ENCODE assay signal across 28 cellular contexts in the genomic region with DNA sequence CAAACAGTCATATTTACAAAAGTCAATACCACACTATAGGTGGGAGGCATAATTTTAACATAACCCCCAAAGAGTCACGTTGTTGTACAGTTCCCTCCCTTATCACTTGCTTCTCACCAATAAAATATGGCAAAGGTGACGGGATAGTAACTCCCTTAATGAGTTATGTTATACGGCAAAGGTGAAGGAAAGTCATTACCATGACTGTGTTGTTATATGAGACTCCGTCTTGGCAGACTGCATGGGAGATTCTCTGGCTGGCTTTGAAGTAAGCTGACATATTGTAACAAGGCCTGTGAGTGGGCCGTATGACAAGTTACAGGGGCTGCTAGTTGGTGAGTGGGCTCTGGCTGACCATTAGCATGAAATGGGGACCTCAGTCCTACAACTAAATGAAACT.
"Had no signal": no experiment of that assay in that cellular context is flagged by ENCODE, and none has a peak within 500 bp of the region (broad histone marks: within the 10 kb centered on the region; RNA-seq: fewer than 3 reads in every experiment).

No MANE protein-coding gene starts in this region.

- ATAC-seq: stimulated activated effector memory CD8-positive, alpha-beta T cell treated with anti-CD3 and anti-CD28 coated beads, Interleukin-12 subunit alpha, Interleukin-12 subunit beta, amount 100 ng/mL, for 72 hours; stimulated activated memory B cell treated with anti-CD40 and anti-IgM and Interleukin-4, amounts not matched to agents 10 μg/mL and 1 μg/mL and 100 μg/mL, for 72 hours; stimulated activated naive B cell treated with anti-CD40 and anti-IgM and Interleukin-4, amounts not matched to agents 10 μg/mL and 1 μg/mL and 100 μg/mL, for 72 hours; stimulated activated naive CD8-positive, alpha-beta T cell treated with anti-CD3 and anti-CD28 coated beads, Interleukin-15, amount 100 ng/mL, for 72 hours; stimulated activated naive CD8-positive, alpha-beta T cell treated with anti-CD3 and anti-CD28 coated beads, Interleukin-15, Interleukin-2, amounts not matched to agents 100 U/mL and 50 U/mL, for 24 hours; upper lobe of right lung had no signal

- H3K9me3 Mint-ChIP-seq: stimulated activated memory B cell treated with anti-CD40 and anti-IgM and Interleukin-4, amounts not matched to agents 10 μg/mL and 1 μg/mL and 100 μg/mL, for 72 hours; stimulated activated naive B cell treated with anti-CD40 and anti-IgM and Interleukin-4, amounts not matched to agents 10 μg/mL and 1 μg/mL and 100 μg/mL, for 72 hours; stimulated activated naive CD8-positive, alpha-beta T cell treated with anti-CD3 and anti-CD28 coated beads, Interleukin-15, amount 100 ng/mL, for 72 hours; stimulated activated naive CD8-positive, alpha-beta T cell treated with anti-CD3 and anti-CD28 coated beads, Interleukin-15, Interleukin-2, amounts not matched to agents 100 ng/mL and 50 ng/mL, for 24 hours; type B pancreatic cell had no signal

- H3K36me3 ChIP-seq: stomach, suprapubic skin, thoracic aorta, thyroid gland, tibial artery, tibial nerve, transverse colon, upper lobe of left lung, upper lobe of right lung, uterus, vagina had no signal

- DNase-seq: stimulated activated CD4-positive, alpha-beta T cell treated with anti-CD3 and anti-CD28 coated beads, Interleukin-2, amount 100 ng/mL, for 48 hours; stimulated activated CD4-positive, alpha-beta T cell treated with anti-CD3 and anti-CD28 coated beads, Interleukin-4, amount 100 ng/mL, for 1 hour; stimulated activated CD4-positive, alpha-beta T cell treated with anti-CD3 and anti-CD28 coated beads, Interleukin-4, amount 100 ng/mL, for 24 hours; stimulated activated CD4-positive, alpha-beta T cell treated with anti-CD3 and anti-CD28 coated beads, Interleukin-4, amount 100 ng/mL, for 4 hours; stimulated activated CD8-positive, alpha-beta memory T cell treated with anti-CD3 and anti-CD28 coated beads, Interleukin-4, amount 100 ng/mL, for 48 hours; stimulated activated naive B cell treated with anti-CD40 and anti-IgM and Interleukin-4, amounts not matched to agents 10 μg/mL and 1 μg/mL and 100 μg/mL, for 72 hours; stimulated activated naive CD4-positive, alpha-beta T cell; stimulated activated naive CD4-positive, alpha-beta T cell treated with Interleukin-2 at 50 U/mL for 16 hours; stimulated activated naive CD8-positive, alpha-beta T cell treated with anti-CD3 and anti-CD28 coated beads, Interleukin-15, amount 100 ng/mL, for 72 hours; stimulated activated naive CD8-positive, alpha-beta T cell treated with anti-CD3 and anti-CD28 coated beads, Interleukin-15, Interleukin-2, amounts not matched to agents 100 U/mL and 50 U/mL, for 24 hours; stomach; substantia nigra; testis; thyroid gland; tibial artery; transverse colon; trophoblast cell; upper lobe of left lung; upper lobe of right lung; uterus had no signal

- H3K27ac Mint-ChIP-seq: stimulated activated effector memory CD8-positive, alpha-beta T cell treated with anti-CD3 and anti-CD28 coated beads, Interleukin-12 subunit alpha, Interleukin-12 subunit beta, amount 100 ng/mL, for 72 hours; stimulated activated memory B cell treated with anti-CD40 and anti-IgM and Interleukin-4, amounts not matched to agents 10 μg/mL and 1 μg/mL and 100 μg/mL, for 72 hours; stimulated activated naive B cell treated with anti-CD40 and anti-IgM and Interleukin-4, amounts not matched to agents 10 μg/mL and 1 μg/mL and 100 μg/mL, for 72 hours; stimulated activated naive CD8-positive, alpha-beta T cell treated with anti-CD3 and anti-CD28 coated beads, Interleukin-15, amount 100 ng/mL, for 72 hours; stimulated activated naive CD8-positive, alpha-beta T cell treated with anti-CD3 and anti-CD28 coated beads, Interleukin-15, Interleukin-2, amounts not matched to agents 100 ng/mL and 50 ng/mL, for 24 hours; type B pancreatic cell had no signal

- H3K9me3 ChIP-seq: stomach, suprapubic skin, testis, thoracic aorta, thyroid gland, tibial artery, tibial nerve, transverse colon, upper lobe of left lung, upper lobe of right lung, uterus, vagina had no signal

- H3K27ac ChIP-seq: stomach, suprapubic skin, testis, thoracic aorta, thyroid gland, tibial artery, tibial nerve, transverse colon, upper lobe of left lung, upper lobe of right lung, uterus, vagina had no signal

- H3K4me3 Mint-ChIP-seq: stimulated activated effector memory CD8-positive, alpha-beta T cell treated with anti-CD3 and anti-CD28 coated beads, Interleukin-12 subunit alpha, Interleukin-12 subunit beta, amount 100 ng/mL, for 72 hours; stimulated activated memory B cell treated with anti-CD40 and anti-IgM and Interleukin-4, amounts not matched to agents 10 μg/mL and 1 μg/mL and 100 μg/mL, for 72 hours; stimulated activated naive B cell treated with anti-CD40 and anti-IgM and Interleukin-4, amounts not matched to agents 10 μg/mL and 1 μg/mL and 100 μg/mL, for 72 hours; stimulated activated naive CD8-positive, alpha-beta T cell treated with anti-CD3 and anti-CD28 coated beads, Interleukin-15, amount 100 ng/mL, for 72 hours; stimulated activated naive CD8-positive, alpha-beta T cell treated with anti-CD3 and anti-CD28 coated beads, Interleukin-15, Interleukin-2, amounts not matched to agents 100 ng/mL and 50 ng/mL, for 24 hours; type B pancreatic cell had no signal

- H3K4me1 ChIP-seq: stomach, suprapubic skin, testis, thyroid gland, tibial artery, tibial nerve, transverse colon, upper lobe of left lung, upper lobe of right lung, uterus, vagina had no signal

- H3K27me3 ChIP-seq: stomach, suprapubic skin, testis, thyroid gland, tibial artery, tibial nerve, transverse colon, upper lobe of left lung, upper lobe of right lung, uterus, vagina had no signal

- H3K4me3 ChIP-seq: stomach, suprapubic skin, testis, thoracic aorta, thyroid gland, tibial artery, tibial nerve, transverse colon, upper lobe of left lung, upper lobe of right lung, uterus, vagina had no signal

- H3K4me1 Mint-ChIP-seq: stimulated activated effector memory CD8-positive, alpha-beta T cell treated with anti-CD3 and anti-CD28 coated beads, Interleukin-12 subunit alpha, Interleukin-12 subunit beta, amount 100 ng/mL, for 72 hours; stimulated activated memory B cell treated with anti-CD40 and anti-IgM and Interleukin-4, amounts not matched to agents 10 μg/mL and 1 μg/mL and 100 μg/mL, for 72 hours; stimulated activated naive B cell treated with anti-CD40 and anti-IgM and Interleukin-4, amounts not matched to agents 10 μg/mL and 1 μg/mL and 100 μg/mL, for 72 hours; stimulated activated naive CD8-positive, alpha-beta T cell treated with anti-CD3 and anti-CD28 coated beads, Interleukin-15, amount 100 ng/mL, for 72 hours had no signal

- H3K36me3 Mint-ChIP-seq: stimulated activated effector memory CD8-positive, alpha-beta T cell treated with anti-CD3 and anti-CD28 coated beads, Interleukin-12 subunit alpha, Interleukin-12 subunit beta, amount 100 ng/mL, for 72 hours; stimulated activated memory B cell treated with anti-CD40 and anti-IgM and Interleukin-4, amounts not matched to agents 10 μg/mL and 1 μg/mL and 100 μg/mL, for 72 hours; stimulated activated naive B cell treated with anti-CD40 and anti-IgM and Interleukin-4, amounts not matched to agents 10 μg/mL and 1 μg/mL and 100 μg/mL, for 72 hours; type B pancreatic cell had no signal

- H3K27me3 Mint-ChIP-seq: stimulated activated memory B cell treated with anti-CD40 and anti-IgM and Interleukin-4, amounts not matched to agents 10 μg/mL and 1 μg/mL and 100 μg/mL, for 72 hours; stimulated activated naive B cell treated with anti-CD40 and anti-IgM and Interleukin-4, amounts not matched to agents 10 μg/mL and 1 μg/mL and 100 μg/mL, for 72 hours; stimulated activated naive CD8-positive, alpha-beta T cell treated with anti-CD3 and anti-CD28 coated beads, Interleukin-15, amount 100 ng/mL, for 72 hours; stimulated activated naive CD8-positive, alpha-beta T cell treated with anti-CD3 and anti-CD28 coated beads, Interleukin-15, Interleukin-2, amounts not matched to agents 100 ng/mL and 50 ng/mL, for 24 hours; type B pancreatic cell had no signal
